In genomic region chr19:54081032-54081431, GRCh38 we compare ENCODE assay signal across 4 cellular contexts.
TF ChIP-seq lines count a peak whose summit lies in the region.

Gene TARM1 (minus strand): TSS chr19:54081365. CDS start chr19:54081340, 25 bp downstream.

TF ChIP-seq in HEK293, 187 proteins besides CTCF, POLR2A, EP300 and RAD21:
- TF ChIP-seq GLIS1 (tag by site-specific recombination; IDR thresholded peaks at IDR 0.05) (no peak), TRIM28 (IDR thresholded peaks at IDR 0.05; ENCODE audit: borderline replicate concordance, low read length) (peak; percentile 44; the same call in 1 of the 2 replicates)

TF ChIP-seq in K562, 482 proteins besides CTCF, POLR2A, EP300 and RAD21:
- TF ChIP-seq NFRKB (IDR thresholded peaks at IDR 0.05; ENCODE audit: low read depth) (no peak), CBX3 (IDR thresholded peaks at IDR 0.05; ENCODE audit: borderline replicate concordance in 1 of 2, low read length in 2 of 2) (0 out of 3 replicates have a peak, but pooled peaks of 1 of the 2 experiments have one; percentile 28), ZFP1 (CRISPR knock-in tag; IDR thresholded peaks at IDR 0.05) (peak; percentile 78), RFX7 (CRISPR knock-in tag; IDR thresholded peaks at IDR 0.05) (no peak), PHB2 (IDR thresholded peaks at IDR 0.05; ENCODE audit: low read depth) (no peak)

TF ChIP-seq in liver, 16 proteins besides CTCF, POLR2A, EP300 and RAD21:
- TF ChIP-seq MAX (IDR thresholded peaks at IDR 0.05): no peak
- no peak for TF ChIP-seq GABPA (IDR thresholded peaks at IDR 0.05 in 1 of 2, conservative IDR thresholded peaks at IDR 0.05 in 1 of 2)
TF ChIP-seq in liver: peak in this region for 0.

TF ChIP-seq in SK-N-SH, 30 proteins besides CTCF, POLR2A, EP300 and RAD21 (continued from another document):
- TF ChIP-seq USF1 (IDR thresholded peaks at IDR 0.05; ENCODE audit: borderline replicate concordance, low read depth) (no peak), FOSL2 (IDR thresholded peaks at IDR 0.05; ENCODE audit: borderline replicate concordance, low read depth) (no peak), ZBTB33 (IDR thresholded peaks at IDR 0.05; ENCODE audit: borderline replicate concordance, low read depth) (no peak), TCF12 (IDR thresholded peaks at IDR 0.05) (no peak), NFIC (IDR thresholded peaks at IDR 0.05; ENCODE audit: borderline replicate concordance) (no peak), FOXM1 (IDR thresholded peaks at IDR 0.05; ENCODE audit: low read depth) (no peak), RFX5 (IDR thresholded peaks at IDR 0.05; ENCODE audit: low read length) (no peak), MEF2A (IDR thresholded peaks at IDR 0.05; ENCODE audit: borderline replicate concordance, low read depth) (no peak), SIN3A (IDR thresholded peaks at IDR 0.05; ENCODE audit: borderline replicate concordance, low read depth, low read length) (no peak)
